Comparison of ENCODE assay signal across 1 cellular context in the genomic region with DNA sequence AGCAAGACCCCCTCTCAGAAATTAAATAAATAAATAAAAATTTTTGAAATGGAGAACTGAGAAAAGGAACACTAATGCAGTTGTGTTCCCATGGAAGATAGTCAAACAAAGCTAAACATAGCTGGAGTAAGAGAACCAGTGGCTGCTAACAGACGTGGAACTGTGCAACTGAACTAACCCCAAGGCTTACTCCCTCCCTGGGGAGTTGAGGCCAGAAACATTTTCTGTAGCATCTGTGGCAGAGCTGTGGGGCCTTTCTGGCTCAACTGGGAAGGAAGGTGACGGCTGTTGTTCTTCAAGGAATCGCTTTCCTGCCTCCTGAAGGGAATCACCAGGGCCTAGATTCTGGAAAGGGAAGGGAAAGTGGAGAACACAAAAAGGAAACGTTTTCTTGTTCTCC.
TF ChIP-seq lines count a peak whose summit lies in the region.

No MANE protein-coding gene starts in this region.

TF ChIP-seq in GM12878, 131 proteins besides CTCF, POLR2A, EP300 and RAD21 (continued from another document and continues in another):
- TF ChIP-seq RBBP5 (conservative IDR thresholded peaks at IDR 0.05) (no peak), ESRRA (IDR thresholded peaks at IDR 0.05; ENCODE audit: low read length) (0 out of 2 replicates have a peak, but pooled peaks have one; percentile 8), TCF12 (IDR thresholded peaks at IDR 0.05; ENCODE audit: low read depth, low read length) (peak; percentile 92), SIX5 (IDR thresholded peaks at IDR 0.05; ENCODE audit: low read depth, low read length, severe bottlenecking) (no peak), GATAD2B (conservative IDR thresholded peaks at IDR 0.05; ENCODE audit: low read depth) (peak; percentile 91), PAX8 (IDR thresholded peaks at IDR 0.05) (no peak), IRF4 (IDR thresholded peaks at IDR 0.05; ENCODE audit: low read depth, low read length) (peak; percentile 73; the same call in 1 of the 2 replicates), ATF7 (IDR thresholded peaks at IDR 0.05; ENCODE audit: low read depth) (peak; percentile 27; the same call in 1 of the 2 replicates), ZNF24 (IDR thresholded peaks at IDR 0.05) (no peak), CBX5 (IDR thresholded peaks at IDR 0.05; ENCODE audit: low read depth) (no peak), DPF2 (IDR thresholded peaks at IDR 0.05) (no peak), SP1 (IDR thresholded peaks at IDR 0.05; ENCODE audit: low read depth, low read length) (peak; percentile 34), ZNF384 (IDR thresholded peaks at IDR 0.05; ENCODE audit: borderline replicate concordance, low read depth, low read length) (no peak), NBN (IDR thresholded peaks at IDR 0.05) (no peak), JUNB (IDR thresholded peaks at IDR 0.05) (no peak), SRF (IDR thresholded peaks at IDR 0.05; ENCODE audit: low read depth in 2 of 2, low read length in 2 of 2) (no peak), POLR2AphosphoS2 (IDR thresholded peaks at IDR 0.05; ENCODE audit: low read depth, low read length) (no peak), EZH2 (IDR thresholded peaks at IDR 0.05; ENCODE audit: borderline replicate concordance, control insufficient read depth, low read depth, low read length) (no peak), CHD1 (IDR thresholded peaks at IDR 0.05; ENCODE audit: low read depth, low read length) (0 out of 2 replicates have a peak, but pooled peaks have one; percentile 4), MXI1 (IDR thresholded peaks at IDR 0.05; ENCODE audit: low read depth, low read length) (no peak), BMI1 (IDR thresholded peaks at IDR 0.05; ENCODE audit: borderline replicate concordance) (no peak), SREBF1 (IDR thresholded peaks at IDR 0.05; ENCODE audit: low read length) (no peak), SMC3 (IDR thresholded peaks at IDR 0.05; ENCODE audit: borderline replicate concordance, low read length) (0 out of 2 replicates have a peak, but pooled peaks have one; percentile 17), STAT3 (IDR thresholded peaks at IDR 0.05; ENCODE audit: low read depth, low read length) (no peak), HDAC6 (IDR thresholded peaks at IDR 0.05; ENCODE audit: unreplicated experiment) (no peak), TCF7 (IDR thresholded peaks at IDR 0.05; ENCODE audit: borderline replicate concordance) (no peak), BHLHE40 (IDR thresholded peaks at IDR 0.05; ENCODE audit: borderline replicate concordance in 1 of 2, low read depth in 2 of 2, low read length in 1 of 2) (no peak; a peak in 1 of 4 replicates), BACH1 (IDR thresholded peaks at IDR 0.05; ENCODE audit: borderline replicate concordance) (no peak; the same call in 1 of the 2 replicates), LARP7 (IDR thresholded peaks at IDR 0.05) (no peak), NRF1 (conservative IDR thresholded peaks at IDR 0.05; ENCODE audit: low read depth, low read length) (no peak), RAD51 (IDR thresholded peaks at IDR 0.05) (no peak)
- TF ChIP-seq, protein P1, sequence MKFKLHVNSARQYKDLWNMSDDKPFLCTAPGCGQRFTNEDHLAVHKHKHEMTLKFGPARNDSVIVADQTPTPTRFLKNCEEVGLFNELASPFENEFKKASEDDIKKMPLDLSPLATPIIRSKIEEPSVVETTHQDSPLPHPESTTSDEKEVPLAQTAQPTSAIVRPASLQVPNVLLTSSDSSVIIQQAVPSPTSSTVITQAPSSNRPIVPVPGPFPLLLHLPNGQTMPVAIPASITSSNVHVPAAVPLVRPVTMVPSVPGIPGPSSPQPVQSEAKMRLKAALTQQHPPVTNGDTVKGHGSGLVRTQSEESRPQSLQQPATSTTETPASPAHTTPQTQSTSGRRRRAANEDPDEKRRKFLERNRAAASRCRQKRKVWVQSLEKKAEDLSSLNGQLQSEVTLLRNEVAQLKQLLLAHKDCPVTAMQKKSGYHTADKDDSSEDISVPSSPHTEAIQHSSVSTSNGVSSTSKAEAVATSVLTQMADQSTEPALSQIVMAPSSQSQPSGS (IDR thresholded peaks at IDR 0.05; ENCODE audit: low read length) = peak; percentile 86
- TF ChIP-seq, protein P2, sequence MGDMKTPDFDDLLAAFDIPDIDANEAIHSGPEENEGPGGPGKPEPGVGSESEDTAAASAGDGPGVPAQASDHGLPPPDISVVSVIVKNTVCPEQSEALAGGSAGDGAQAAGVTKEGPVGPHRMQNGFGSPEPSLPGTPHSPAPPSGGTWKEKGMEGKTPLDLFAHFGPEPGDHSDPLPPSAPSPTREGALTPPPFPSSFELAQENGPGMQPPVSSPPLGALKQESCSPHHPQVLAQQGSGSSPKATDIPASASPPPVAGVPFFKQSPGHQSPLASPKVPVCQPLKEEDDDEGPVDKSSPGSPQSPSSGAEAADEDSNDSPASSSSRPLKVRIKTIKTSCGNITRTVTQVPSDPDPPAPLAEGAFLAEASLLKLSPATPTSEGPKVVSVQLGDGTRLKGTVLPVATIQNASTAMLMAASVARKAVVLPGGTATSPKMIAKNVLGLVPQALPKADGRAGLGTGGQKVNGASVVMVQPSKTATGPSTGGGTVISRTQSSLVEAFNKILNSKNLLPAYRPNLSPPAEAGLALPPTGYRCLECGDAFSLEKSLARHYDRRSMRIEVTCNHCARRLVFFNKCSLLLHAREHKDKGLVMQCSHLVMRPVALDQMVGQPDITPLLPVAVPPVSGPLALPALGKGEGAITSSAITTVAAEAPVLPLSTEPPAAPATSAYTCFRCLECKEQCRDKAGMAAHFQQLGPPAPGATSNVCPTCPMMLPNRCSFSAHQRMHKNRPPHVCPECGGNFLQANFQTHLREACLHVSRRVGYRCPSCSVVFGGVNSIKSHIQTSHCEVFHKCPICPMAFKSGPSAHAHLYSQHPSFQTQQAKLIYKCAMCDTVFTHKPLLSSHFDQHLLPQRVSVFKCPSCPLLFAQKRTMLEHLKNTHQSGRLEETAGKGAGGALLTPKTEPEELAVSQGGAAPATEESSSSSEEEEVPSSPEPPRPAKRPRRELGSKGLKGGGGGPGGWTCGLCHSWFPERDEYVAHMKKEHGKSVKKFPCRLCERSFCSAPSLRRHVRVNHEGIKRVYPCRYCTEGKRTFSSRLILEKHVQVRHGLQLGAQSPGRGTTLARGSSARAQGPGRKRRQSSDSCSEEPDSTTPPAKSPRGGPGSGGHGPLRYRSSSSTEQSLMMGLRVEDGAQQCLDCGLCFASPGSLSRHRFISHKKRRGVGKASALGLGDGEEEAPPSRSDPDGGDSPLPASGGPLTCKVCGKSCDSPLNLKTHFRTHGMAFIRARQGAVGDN (IDR thresholded peaks at IDR 0.05) = peak; percentile 57; the same call in 1 of the 2 replicates
- TF ChIP-seq, protein P3, sequence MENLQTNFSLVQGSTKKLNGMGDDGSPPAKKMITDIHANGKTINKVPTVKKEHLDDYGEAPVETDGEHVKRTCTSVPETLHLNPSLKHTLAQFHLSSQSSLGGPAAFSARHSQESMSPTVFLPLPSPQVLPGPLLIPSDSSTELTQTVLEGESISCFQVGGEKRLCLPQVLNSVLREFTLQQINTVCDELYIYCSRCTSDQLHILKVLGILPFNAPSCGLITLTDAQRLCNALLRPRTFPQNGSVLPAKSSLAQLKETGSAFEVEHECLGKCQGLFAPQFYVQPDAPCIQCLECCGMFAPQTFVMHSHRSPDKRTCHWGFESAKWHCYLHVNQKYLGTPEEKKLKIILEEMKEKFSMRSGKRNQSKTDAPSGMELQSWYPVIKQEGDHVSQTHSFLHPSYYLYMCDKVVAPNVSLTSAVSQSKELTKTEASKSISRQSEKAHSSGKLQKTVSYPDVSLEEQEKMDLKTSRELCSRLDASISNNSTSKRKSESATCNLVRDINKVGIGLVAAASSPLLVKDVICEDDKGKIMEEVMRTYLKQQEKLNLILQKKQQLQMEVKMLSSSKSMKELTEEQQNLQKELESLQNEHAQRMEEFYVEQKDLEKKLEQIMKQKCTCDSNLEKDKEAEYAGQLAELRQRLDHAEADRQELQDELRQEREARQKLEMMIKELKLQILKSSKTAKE (IDR thresholded peaks at IDR 0.05; ENCODE audit: low read depth, poor library complexity, severe bottlenecking) = peak; percentile 58
- TF ChIP-seq, protein P4, sequence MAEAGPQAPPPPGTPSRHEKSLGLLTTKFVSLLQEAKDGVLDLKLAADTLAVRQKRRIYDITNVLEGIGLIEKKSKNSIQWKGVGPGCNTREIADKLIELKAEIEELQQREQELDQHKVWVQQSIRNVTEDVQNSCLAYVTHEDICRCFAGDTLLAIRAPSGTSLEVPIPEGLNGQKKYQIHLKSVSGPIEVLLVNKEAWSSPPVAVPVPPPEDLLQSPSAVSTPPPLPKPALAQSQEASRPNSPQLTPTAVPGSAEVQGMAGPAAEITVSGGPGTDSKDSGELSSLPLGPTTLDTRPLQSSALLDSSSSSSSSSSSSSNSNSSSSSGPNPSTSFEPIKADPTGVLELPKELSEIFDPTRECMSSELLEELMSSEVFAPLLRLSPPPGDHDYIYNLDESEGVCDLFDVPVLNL (IDR thresholded peaks at IDR 0.05; ENCODE audit: low read depth, low read length) = no peak
- TF ChIP-seq, protein P5, sequence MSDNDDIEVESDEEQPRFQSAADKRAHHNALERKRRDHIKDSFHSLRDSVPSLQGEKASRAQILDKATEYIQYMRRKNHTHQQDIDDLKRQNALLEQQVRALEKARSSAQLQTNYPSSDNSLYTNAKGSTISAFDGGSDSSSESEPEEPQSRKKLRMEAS (IDR thresholded peaks at IDR 0.05; ENCODE audit: low read depth, low read length) = no peak
- TF ChIP-seq, protein P6, sequence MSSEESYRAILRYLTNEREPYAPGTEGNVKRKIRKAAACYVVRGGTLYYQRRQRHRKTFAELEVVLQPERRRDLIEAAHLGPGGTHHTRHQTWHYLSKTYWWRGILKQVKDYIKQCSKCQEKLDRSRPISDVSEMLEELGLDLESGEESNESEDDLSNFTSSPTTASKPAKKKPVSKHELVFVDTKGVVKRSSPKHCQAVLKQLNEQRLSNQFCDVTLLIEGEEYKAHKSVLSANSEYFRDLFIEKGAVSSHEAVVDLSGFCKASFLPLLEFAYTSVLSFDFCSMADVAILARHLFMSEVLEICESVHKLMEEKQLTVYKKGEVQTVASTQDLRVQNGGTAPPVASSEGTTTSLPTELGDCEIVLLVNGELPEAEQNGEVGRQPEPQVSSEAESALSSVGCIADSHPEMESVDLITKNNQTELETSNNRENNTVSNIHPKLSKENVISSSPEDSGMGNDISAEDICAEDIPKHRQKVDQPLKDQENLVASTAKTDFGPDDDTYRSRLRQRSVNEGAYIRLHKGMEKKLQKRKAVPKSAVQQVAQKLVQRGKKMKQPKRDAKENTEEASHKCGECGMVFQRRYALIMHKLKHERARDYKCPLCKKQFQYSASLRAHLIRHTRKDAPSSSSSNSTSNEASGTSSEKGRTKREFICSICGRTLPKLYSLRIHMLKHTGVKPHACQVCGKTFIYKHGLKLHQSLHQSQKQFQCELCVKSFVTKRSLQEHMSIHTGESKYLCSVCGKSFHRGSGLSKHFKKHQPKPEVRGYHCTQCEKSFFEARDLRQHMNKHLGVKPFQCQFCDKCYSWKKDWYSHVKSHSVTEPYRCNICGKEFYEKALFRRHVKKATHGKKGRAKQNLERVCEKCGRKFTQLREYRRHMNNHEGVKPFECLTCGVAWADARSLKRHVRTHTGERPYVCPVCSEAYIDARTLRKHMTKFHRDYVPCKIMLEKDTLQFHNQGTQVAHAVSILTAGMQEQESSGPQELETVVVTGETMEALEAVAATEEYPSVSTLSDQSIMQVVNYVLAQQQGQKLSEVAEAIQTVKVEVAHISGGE (CRISPR knock-in tag; IDR thresholded peaks at IDR 0.05) = no peak
- TF ChIP-seq, protein P7, sequence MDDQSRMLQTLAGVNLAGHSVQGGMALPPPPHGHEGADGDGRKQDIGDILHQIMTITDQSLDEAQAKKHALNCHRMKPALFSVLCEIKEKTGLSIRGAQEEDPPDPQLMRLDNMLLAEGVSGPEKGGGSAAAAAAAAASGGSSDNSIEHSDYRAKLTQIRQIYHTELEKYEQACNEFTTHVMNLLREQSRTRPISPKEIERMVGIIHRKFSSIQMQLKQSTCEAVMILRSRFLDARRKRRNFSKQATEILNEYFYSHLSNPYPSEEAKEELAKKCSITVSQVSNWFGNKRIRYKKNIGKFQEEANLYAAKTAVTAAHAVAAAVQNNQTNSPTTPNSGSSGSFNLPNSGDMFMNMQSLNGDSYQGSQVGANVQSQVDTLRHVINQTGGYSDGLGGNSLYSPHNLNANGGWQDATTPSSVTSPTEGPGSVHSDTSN (IDR thresholded peaks at IDR 0.05; ENCODE audit: insufficient replicate concordance, low read depth, low read length) = no peak
- TF ChIP-seq, protein P8, sequence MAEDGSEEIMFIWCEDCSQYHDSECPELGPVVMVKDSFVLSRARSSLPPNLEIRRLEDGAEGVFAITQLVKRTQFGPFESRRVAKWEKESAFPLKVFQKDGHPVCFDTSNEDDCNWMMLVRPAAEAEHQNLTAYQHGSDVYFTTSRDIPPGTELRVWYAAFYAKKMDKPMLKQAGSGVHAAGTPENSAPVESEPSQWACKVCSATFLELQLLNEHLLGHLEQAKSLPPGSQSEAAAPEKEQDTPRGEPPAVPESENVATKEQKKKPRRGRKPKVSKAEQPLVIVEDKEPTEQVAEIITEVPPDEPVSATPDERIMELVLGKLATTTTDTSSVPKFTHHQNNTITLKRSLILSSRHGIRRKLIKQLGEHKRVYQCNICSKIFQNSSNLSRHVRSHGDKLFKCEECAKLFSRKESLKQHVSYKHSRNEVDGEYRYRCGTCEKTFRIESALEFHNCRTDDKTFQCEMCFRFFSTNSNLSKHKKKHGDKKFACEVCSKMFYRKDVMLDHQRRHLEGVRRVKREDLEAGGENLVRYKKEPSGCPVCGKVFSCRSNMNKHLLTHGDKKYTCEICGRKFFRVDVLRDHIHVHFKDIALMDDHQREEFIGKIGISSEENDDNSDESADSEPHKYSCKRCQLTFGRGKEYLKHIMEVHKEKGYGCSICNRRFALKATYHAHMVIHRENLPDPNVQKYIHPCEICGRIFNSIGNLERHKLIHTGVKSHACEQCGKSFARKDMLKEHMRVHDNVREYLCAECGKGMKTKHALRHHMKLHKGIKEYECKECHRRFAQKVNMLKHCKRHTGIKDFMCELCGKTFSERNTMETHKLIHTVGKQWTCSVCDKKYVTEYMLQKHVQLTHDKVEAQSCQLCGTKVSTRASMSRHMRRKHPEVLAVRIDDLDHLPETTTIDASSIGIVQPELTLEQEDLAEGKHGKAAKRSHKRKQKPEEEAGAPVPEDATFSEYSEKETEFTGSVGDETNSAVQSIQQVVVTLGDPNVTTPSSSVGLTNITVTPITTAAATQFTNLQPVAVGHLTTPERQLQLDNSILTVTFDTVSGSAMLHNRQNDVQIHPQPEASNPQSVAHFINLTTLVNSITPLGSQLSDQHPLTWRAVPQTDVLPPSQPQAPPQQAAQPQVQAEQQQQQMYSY (CRISPR knock-in tag; IDR thresholded peaks at IDR 0.05) = no peak
